Comparison of ENCODE assay signal across 13 cellular contexts in the genomic region with DNA sequence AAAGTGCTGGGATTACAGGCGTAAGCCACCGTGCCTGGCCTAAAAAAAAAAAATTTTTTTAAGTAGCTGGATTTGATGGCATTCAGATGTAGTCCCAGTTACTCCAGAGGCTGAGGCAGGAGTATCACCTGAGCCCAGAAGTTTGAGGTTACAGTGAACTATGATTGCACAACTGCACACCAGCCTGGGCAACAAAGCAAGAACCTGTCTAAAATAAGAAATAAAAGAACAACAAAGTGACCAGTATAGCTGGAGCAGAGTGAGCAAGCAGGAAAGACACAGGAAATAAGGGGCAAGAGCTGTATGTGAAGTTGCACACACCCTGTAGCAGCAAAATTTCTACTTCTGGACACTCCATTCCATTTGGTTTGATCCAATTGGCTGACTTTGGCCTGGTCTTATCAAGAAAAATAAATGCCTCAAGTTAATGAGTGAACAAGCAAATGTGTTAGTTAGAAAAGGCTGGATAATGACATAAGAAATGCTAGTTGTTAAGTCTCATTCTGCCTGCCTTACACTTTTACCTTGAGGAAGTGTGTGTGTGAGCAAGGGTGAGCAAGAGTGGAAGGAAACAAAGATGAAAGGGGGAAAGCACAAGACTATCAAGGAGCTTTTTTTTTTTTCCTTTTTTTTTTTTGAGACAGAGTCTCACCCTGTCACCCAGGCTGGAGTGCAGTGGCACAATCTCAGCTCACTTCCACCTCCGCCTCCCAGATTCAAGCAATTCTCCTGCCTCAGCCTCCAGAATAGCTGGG. TPM values are rescaled to one million over a fixed set of nuclear protein-coding genes. Genes with fewer than 3 reads are reported as not detected.
DNase-seq lines count a peak whose midpoint lies in the region; ATAC-seq and TF ChIP-seq lines count a peak whose summit lies in the region.
"Had no signal": no experiment of that assay in that cellular context is flagged by ENCODE, and none has a peak within 500 bp of the region (broad histone marks: within the 10 kb centered on the region; RNA-seq: fewer than 3 reads in every experiment).

No MANE protein-coding gene starts in this region.

- no peaks in the 10 kb centered on the region; the same call in 1 of the 2 replicates for H3K9me1 ChIP-seq in IMR-90 (ENCODE audit: insufficient read depth, low read length)

- no peak overlapping the region for H3K18ac ChIP-seq in IMR-90 (ENCODE audit: low read depth, low read length)

- H3K4ac ChIP-seq in IMR-90 (ENCODE audit: low read depth, low read length): no peak overlapping the region

- H4K91ac ChIP-seq in IMR-90 (ENCODE audit: insufficient read depth, low read depth, low read length): no peak overlapping the region

- no peak overlapping the region for H2BK5ac ChIP-seq in IMR-90 (ENCODE audit: low read depth, low read length, poor library complexity, severe bottlenecking)

- no peak overlapping the region for H2AFZ ChIP-seq in IMR-90 (replicated peaks; ENCODE audit: low read length, poor library complexity)

- no CpG with 5 or more reads among the region's 3 CpGs for WGBS in IMR-90 (ENCODE audit: extremely low coverage in 2 of 2, insufficient read length in 1 of 2), 2 experiments
- WGBS in body of pancreas, 2 donors: 29 to 34% methylated on average over 3 of the region's 3 CpGs

- H2AK5ac ChIP-seq in IMR-90 (ENCODE audit: low read depth, low read length): no peak overlapping the region

- H3K79me1 ChIP-seq in IMR-90 (ENCODE audit: low read depth in 1 of 2, low read length in 2 of 2): peaks cover 0 to 14% of the 10 kb centered on the region in 2 experiments; a peak in 2 of 4 replicates

- H4K20me1 ChIP-seq in IMR-90 (ENCODE audit: insufficient read depth, low read length): no peaks in the 10 kb centered on the region

- peak overlapping the region; percentile 84 for H3K27ac Mint-ChIP-seq in CD4-positive, alpha-beta T cell

- H2AK9ac ChIP-seq in IMR-90 (replicated peaks; ENCODE audit: low read depth, low read length, poor library complexity): no peak overlapping the region

- H3K4me3 ChIP-seq in IMR-90 (ENCODE audit: insufficient read depth, low read depth, low read length) (no peak overlapping the region), body of pancreas (no peak overlapping the region), mucosa of descending colon (no peak overlapping the region)
- H3K4me3 ChIP-seq: ovary, vagina had no signal

- no peaks in the 10 kb centered on the region for H3K36me3 ChIP-seq in IMR-90 (ENCODE audit: control insufficient read depth, insufficient read depth, low read length)
- H3K36me3 ChIP-seq in body of pancreas (replicated peaks in 1 of 2; ENCODE audit: insufficient read depth in 1 of 2, low read depth in 2 of 2): no peaks in the 10 kb centered on the region
- H3K36me3 ChIP-seq in mucosa of descending colon (ENCODE audit: low read depth): peaks cover 3% of the 10 kb centered on the region
- H3K36me3 ChIP-seq: ovary, vagina had no signal

- no peak overlapping the region for H4K5ac ChIP-seq in IMR-90 (ENCODE audit: low read depth, low read length)

- dilution Hi-C loops in IMR-90 (cut with HindIII; ENCODE audit: low sequenced_read_pairs, unreplicated experiment): no loop called here

- no peaks in the 10 kb centered on the region for H3K36me3 Mint-ChIP-seq in CD4-positive, alpha-beta T cell (ENCODE audit: low read depth)

- H3K4me3 Mint-ChIP-seq in CD4-positive, alpha-beta T cell: peak overlapping the region; percentile 80

- H2BK15ac ChIP-seq in IMR-90 (ENCODE audit: low read depth, low read length): no peak overlapping the region

- no peak for TF ChIP-seq CTCF in CD4-positive, alpha-beta T cell (IDR thresholded peaks at IDR 0.05)
- TF ChIP-seq CTCF in IMR-90 (conservative IDR thresholded peaks at IDR 0.05; ENCODE audit: low read depth, low read length) (no peak), body of pancreas (IDR thresholded peaks at IDR 0.05) (peak in 1 of 7 experiments; percentile 5), mucosa of descending colon (IDR thresholded peaks at IDR 0.05) (no peak)

- H3K4me2 ChIP-seq in IMR-90 (ENCODE audit: low read depth, low read length): no peak overlapping the region
- H3K4me2 ChIP-seq: SK-N-SH had no signal

- H3K9me3 ChIP-seq in CD4-positive, alpha-beta T cell (ENCODE audit: control insufficient read depth, low read length): no peaks in the 10 kb centered on the region
- H3K9me3 ChIP-seq in IMR-90 (ENCODE audit: control insufficient read depth, insufficient read depth, low read length) (no peaks in the 10 kb centered on the region), body of pancreas (no peaks in the 10 kb centered on the region), mucosa of descending colon (peaks cover 2% of the 10 kb centered on the region)
- H3K9me3 ChIP-seq: ovary, SK-N-SH, vagina had no signal

- TF ChIP-seq POLR2A in IMR-90 (IDR thresholded peaks at IDR 0.05; ENCODE audit: low read depth, low read length) (no peak), body of pancreas (IDR thresholded peaks at IDR 0.05) (peak in 1 of 3 donors; percentile 27)

- H2BK120ac ChIP-seq in IMR-90 (ENCODE audit: low read depth, low read length): no peak overlapping the region

- no peak overlapping the region for H3K23ac ChIP-seq in IMR-90 (ENCODE audit: low read depth, low read length)

- H3K27ac ChIP-seq in CD4-positive, alpha-beta T cell (ENCODE audit: low read depth, low read length): peak overlapping the region; percentile 26
- H3K27ac ChIP-seq in IMR-90 (ENCODE audit: insufficient read depth, low read length): no peak overlapping the region
- peak overlapping the region; percentile 73 to 90 (median 74) for H3K27ac ChIP-seq in body of pancreas
- H3K27ac ChIP-seq: ovary, vagina had no signal

- no peak overlapping the region for H3K14ac ChIP-seq in IMR-90 (replicated peaks; ENCODE audit: low read depth, low read length)

- peaks cover 48% of the 10 kb centered on the region for H3K4me1 Mint-ChIP-seq in CD4-positive, alpha-beta T cell (ENCODE audit: low read depth)

- ATAC-seq in CD4-positive, alpha-beta T cell (ENCODE audit: poor library complexity): no peak
- ATAC-seq in IMR-90 (ENCODE audit: low read depth) (no peak), body of pancreas (peak; percentile 17), mucosa of descending colon (peak; percentile 48), HG02885 (IDR thresholded peaks at IDR 0.05; ENCODE audit: poor library complexity, unreplicated experiment) (no peak), HG02870 (IDR thresholded peaks at IDR 0.05; ENCODE audit: unreplicated experiment) (no peak)

- no peak overlapping the region for H3K56ac ChIP-seq in IMR-90 (ENCODE audit: extremely low read depth, insufficient read depth, low read length)

- POLR2A ChIA-PET in CD4-positive, alpha-beta T cell (lab: Charles Lee): interaction anchor here (0.9 to 7.1 kb wide), 5 partner anchors 11 to 338 kb away, joined by 3 to 131 read pairs (median 10); a partner anchor contains a TSS
- POLR2A ChIA-PET in IMR-90 (lab: Charles Lee; ENCODE audit: unreplicated experiment): interaction anchor here (0.6 kb wide), 1 partner anchor 264 kb away, joined by 4 read pairs; no protein-coding TSS in a partner anchor

- intact Hi-C loops in CD4-positive, alpha-beta T cell (cut with DNase I, micrococcal nuclease): loop anchor here (1.0 to 10.0 kb wide), 3 partner anchors 8 to 401 kb away; a partner anchor contains a TSS
- intact Hi-C loops in IMR-90 (cut with micrococcal nuclease) (no loop called here), body of pancreas (cut with DNase I) (loop anchor here (10.0 kb wide), 1 partner anchor 261 kb away; a partner anchor contains a TSS), mucosa of descending colon (cut with DNase I, micrococcal nuclease) (no loop called here)

- DNase-seq in CD4-positive, alpha-beta T cell: no peak
- DNase-seq in IMR-90 (no peak), body of pancreas (peak; percentile 39 to 68 (median 63)), mucosa of descending colon (peak in 1 of 3 donors; percentile 35), SIG-M5 (lab: John Stamatoyannopoulos, UW) (no peak), hepatic stellate cell (ENCODE audit: low spot score) (no peak)
- DNase-seq: DMS53; effector CD4-positive, alpha-beta T cell; ovary; SK-N-SH had no signal

- BruUV-seq in IMR-90 (replicated peaks; lab: Mats Ljungman, UMichigan): no TSS peak

- in situ Hi-C loops in IMR-90 (cut with MboI; ENCODE audit: low sequenced_read_pairs): no loop called here

- no peak overlapping the region for H3K9ac ChIP-seq in IMR-90 (ENCODE audit: low read depth, low read length)
- H3K9ac ChIP-seq: SK-N-SH had no signal

- H2BK20ac ChIP-seq in IMR-90 (ENCODE audit: low read depth, low read length): no peak overlapping the region

- CTCF ChIA-PET in CD4-positive, alpha-beta T cell (lab: Charles Lee): interaction anchor here (1.2 kb wide), 1 partner anchor 9 kb away, joined by 6 read pairs; a partner anchor contains a TSS
- CTCF ChIA-PET in IMR-90 (lab: Yijun Ruan, JAX): interaction anchor here (0.7 kb wide), 1 partner anchor 555 kb away, joined by 3 read pairs; no protein-coding TSS in a partner anchor

- H3K9me3 Mint-ChIP-seq in CD4-positive, alpha-beta T cell: no peaks in the 10 kb centered on the region

- H3K4me1 ChIP-seq in IMR-90 (ENCODE audit: control insufficient read depth, insufficient read depth, low read length): peaks cover 11% of the 10 kb centered on the region
- H3K4me1 ChIP-seq in body of pancreas: peaks cover 55% of the 10 kb centered on the region
- peaks cover 40% of the 10 kb centered on the region for H3K4me1 ChIP-seq in mucosa of descending colon (ENCODE audit: low read depth)

- no peak overlapping the region for H4K8ac ChIP-seq in IMR-90 (ENCODE audit: low read depth in 2 of 2, low read length in 2 of 2)

- H3K27me3 ChIP-seq in CD4-positive, alpha-beta T cell (ENCODE audit: control insufficient read depth, insufficient read depth, low read length): no peaks in the 10 kb centered on the region
- no peaks in the 10 kb centered on the region for H3K27me3 ChIP-seq in IMR-90 (ENCODE audit: control insufficient read depth, insufficient read depth, low read length)
- no peaks in the 10 kb centered on the region for H3K27me3 ChIP-seq in body of pancreas
- H3K27me3 ChIP-seq: ovary, vagina had no signal

- no peaks in the 10 kb centered on the region for H3K27me3 Mint-ChIP-seq in CD4-positive, alpha-beta T cell

- no peak for TF ChIP-seq RAD21 in IMR-90 (IDR thresholded peaks at IDR 0.05; ENCODE audit: low read length)

RNA-seq across cellular contexts. Expression of a gene that starts 7.9 kb away (rescaled TPM):
- 10 to 100 TPM; 77.4 to 78.0 TPM for total RNA-seq in CD4-positive, alpha-beta T cell
- total RNA-seq in IMR-90 (2012; rRNA removed) (33.7 and 120 TPM in 2 replicates), body of pancreas (10 to 100 TPM; 62.0 to 93.4 TPM), mucosa of descending colon (100 to 1,000 TPM; 130 to 266 (median 235) TPM)
- 105 and 143 TPM in 2 replicates for polyA plus RNA-seq in IMR-90 (2012; rRNA removed)
- polyA plus RNA-seq in IMR-90 (2012; cell fraction: cytosol; rRNA removed): 291 and 630 TPM in 2 replicates
- polyA plus RNA-seq in IMR-90 (2012; cell fraction: nucleus; rRNA removed; ENCODE audit: low replicate concordance): 54.6 and 152 TPM in 2 replicates

RNA-seq across cellular contexts. Expression of a gene that starts 11.0 kb away (rescaled TPM):
- total RNA-seq in CD4-positive, alpha-beta T cell: 10 to 100 TPM; 56.3 to 56.9 TPM
- 53.6 and 70.5 TPM in 2 replicates for total RNA-seq in IMR-90 (2012; rRNA removed)
- 77.0 and 81.0 TPM in 2 replicates for polyA plus RNA-seq in IMR-90 (2012; rRNA removed)
- 16.8 and 33.3 TPM in 2 replicates for polyA plus RNA-seq in IMR-90 (2012; cell fraction: cytosol; rRNA removed)
- polyA plus RNA-seq in IMR-90 (2012; cell fraction: nucleus; rRNA removed; ENCODE audit: low replicate concordance): 9.8 and 42.2 TPM in 2 replicates
- 10 to 100 TPM; 18.7 to 53.1 TPM for total RNA-seq in body of pancreas
- total RNA-seq in mucosa of descending colon: 10 to 100 TPM; 41.6 to 76.7 (median 56.7) TPM

RNA-seq across cellular contexts. Expression of a gene that starts 15.5 kb away (rescaled TPM):
- 1 to 10 TPM; 8.8 to 9.6 TPM for total RNA-seq in CD4-positive, alpha-beta T cell
- total RNA-seq in IMR-90 (2012; rRNA removed) (8.1 and 10.2 TPM in 2 replicates), body of pancreas (10 to 100 TPM in 1 of 2 donors, 1 to 10 TPM in 1; 8.2 to 12.5 TPM), mucosa of descending colon (10 to 100 TPM; 20.4 to 32.3 (median 27.6) TPM)
- 20.9 and 21.7 TPM in 2 replicates for polyA plus RNA-seq in IMR-90 (2012; rRNA removed)
- polyA plus RNA-seq in IMR-90 (2012; cell fraction: cytosol; rRNA removed): 12.0 and 27.8 TPM in 2 replicates
- polyA plus RNA-seq in IMR-90 (2012; cell fraction: nucleus; rRNA removed; ENCODE audit: low replicate concordance): 32.4 and 50.9 TPM in 2 replicates

Comparison
In these comparisons a context has a peak if more than half of its experiments do, and no peak if none do; other contexts are left out.
1. ATAC-seq: peak in body of pancreas (single experiment) and mucosa of descending colon (single experiment); none in CD4-positive, alpha-beta T cell (single experiment), IMR-90 (single experiment), HG02885 (single experiment) and HG02870 (single experiment).
2. DNase-seq: peak in body of pancreas (4 of 4); none in CD4-positive, alpha-beta T cell (0 of 10), IMR-90 (single experiment), SIG-M5 (single experiment) and hepatic stellate cell (single experiment).
3. intact Hi-C loops: an anchor here in CD4-positive, alpha-beta T cell (1.0 to 10.0 kb wide) and body of pancreas (10.0 kb wide); none called in IMR-90 and mucosa of descending colon.